ENCODE assay signal across 10 cellular contexts in genomic region chrX:45749375-45749774, GRCh38.
A peak's percentile ranks its signal among the peaks of the same experiment; 100 is the strongest.
DNase-seq lines count a peak whose midpoint lies in the region; ATAC-seq and TF ChIP-seq lines count a peak whose summit lies in the region.
"Had no signal": no experiment of that assay in that cellular context is flagged by ENCODE, and none has a peak within 500 bp of the region (broad histone marks: within the 10 kb centered on the region; RNA-seq: fewer than 3 reads in every experiment).

No MANE protein-coding gene starts in this region.

- H3K4me3 ChIP-seq in ACC112 (ENCODE audit: low read depth, low read length): no peak overlapping the region; the same call in 1 of the 2 replicates
- no peak overlapping the region for H3K4me3 ChIP-seq in GM06990 (replicated peaks; ENCODE audit: low read depth, low read length)
- no peak overlapping the region for H3K4me3 ChIP-seq in fibroblast of pulmonary artery (replicated peaks; ENCODE audit: low read depth, low read length)
- H3K4me3 ChIP-seq: lower lobe of right lung had no signal

- TF ChIP-seq CTCF in GM06990 (IDR thresholded peaks at IDR 0.05; ENCODE audit: insufficient read depth, low read length, poor library complexity, severe bottlenecking): peak; percentile 26
- peak; percentile 45 for TF ChIP-seq CTCF in fibroblast of pulmonary artery (IDR thresholded peaks at IDR 0.05; ENCODE audit: low read length, missing control alignments)

- peaks cover 65% of the 10 kb centered on the region for H3K4me1 ChIP-seq in ACC112 (ENCODE audit: control insufficient read depth, insufficient read depth, low read length, unreplicated experiment)

- no peak overlapping the region for H3K27ac Mint-ChIP-seq in stimulated activated naive B cell treated with anti-CD40 and anti-IgM and Interleukin-4, amounts not matched to agents 10 μg/mL and 1 μg/mL and 100 μg/mL, for 72 hours

- DNase-seq in GM06990 (ENCODE audit: extremely low read depth, insufficient read length) (no peak), fibroblast of pulmonary artery (ENCODE audit: low read depth) (peak; percentile 55), NCI-H2171 treated with DMSO at 0.1 percent for 48 hours (lab: John Stamatoyannopoulos, UW) (no peak)
- no peak for DNase-seq in stimulated activated naive B cell treated with anti-CD40 and anti-IgM and Interleukin-4, amounts not matched to agents 10 μg/mL and 1 μg/mL and 100 μg/mL, for 72 hours
- DNase-seq: cerebellar nuclear complex, lower lobe of right lung had no signal

- peaks cover 64% of the 10 kb centered on the region for H3K79me2 ChIP-seq in ACC112 (ENCODE audit: control insufficient read depth, insufficient read depth, low read length, unreplicated experiment)

- H3K27ac ChIP-seq in ACC112 (ENCODE audit: low read depth, low read length): peak overlapping the region; percentile 80

- peaks cover 8 to 14% of the 10 kb centered on the region in 2 donors for H3K4me1 Mint-ChIP-seq in stimulated activated naive B cell treated with anti-CD40 and anti-IgM and Interleukin-4, amounts not matched to agents 10 μg/mL and 1 μg/mL and 100 μg/mL, for 72 hours

- no peak overlapping the region for H2AFZ ChIP-seq in ACC112 (ENCODE audit: low read length, unreplicated experiment)

- peak; percentile 5 for ATAC-seq in SK-N-SH treated with all-trans-retinoic acid at 6 μM for 48 hours
- no peak for ATAC-seq in stimulated activated naive B cell treated with anti-CD40 and anti-IgM and Interleukin-4, amounts not matched to agents 10 μg/mL and 1 μg/mL and 100 μg/mL, for 72 hours (replicated peaks)
- no peak for ATAC-seq in HG03196 (IDR thresholded peaks at IDR 0.05; ENCODE audit: unreplicated experiment)
- no peak for ATAC-seq in GM19455 (IDR thresholded peaks at IDR 0.05; ENCODE audit: unreplicated experiment)

- H3K9me3 Mint-ChIP-seq in stimulated activated naive B cell treated with anti-CD40 and anti-IgM and Interleukin-4, amounts not matched to agents 10 μg/mL and 1 μg/mL and 100 μg/mL, for 72 hours: no peaks in the 10 kb centered on the region

- H3K36me3 ChIP-seq in ACC112 (ENCODE audit: insufficient read depth, low read length) (peaks cover 71% of the 10 kb centered on the region), GM06990 (ENCODE audit: control insufficient read depth, insufficient read depth, low read length) (no peaks in the 10 kb centered on the region)

- no peak overlapping the region for H3K4me3 Mint-ChIP-seq in stimulated activated naive B cell treated with anti-CD40 and anti-IgM and Interleukin-4, amounts not matched to agents 10 μg/mL and 1 μg/mL and 100 μg/mL, for 72 hours

- no peaks in the 10 kb centered on the region for H3K27me3 ChIP-seq in ACC112 (ENCODE audit: insufficient read depth, low read length)
- no peaks in the 10 kb centered on the region for H3K27me3 ChIP-seq in GM06990 (replicated peaks; ENCODE audit: control insufficient read depth, insufficient read depth, low read length)

- H3K27me3 Mint-ChIP-seq in stimulated activated naive B cell treated with anti-CD40 and anti-IgM and Interleukin-4, amounts not matched to agents 10 μg/mL and 1 μg/mL and 100 μg/mL, for 72 hours: peaks cover 0 to 5% of the 10 kb centered on the region in 2 donors

- peaks cover 7 to 9% of the 10 kb centered on the region in 2 donors for H3K36me3 Mint-ChIP-seq in stimulated activated naive B cell treated with anti-CD40 and anti-IgM and Interleukin-4, amounts not matched to agents 10 μg/mL and 1 μg/mL and 100 μg/mL, for 72 hours

TF ChIP-seq in SK-N-SH treated with all-trans-retinoic acid at 6 μM for 48 hours, 23 proteins besides CTCF, POLR2A, EP300 and RAD21:
- TF ChIP-seq ZC3H10 (CRISPR knock-in tag; IDR thresholded peaks at IDR 0.05) (no peak), ESRRG (CRISPR knock-in tag; IDR thresholded peaks at IDR 0.05) (no peak), GLIS3 (CRISPR knock-in tag; IDR thresholded peaks at IDR 0.05) (no peak), PPARA (CRISPR knock-in tag; IDR thresholded peaks at IDR 0.05; ENCODE audit: borderline replicate concordance) (no peak), OSR1 (CRISPR knock-in tag; IDR thresholded peaks at IDR 0.05) (no peak), TOX (CRISPR knock-in tag; IDR thresholded peaks at IDR 0.05; ENCODE audit: borderline replicate concordance) (no peak), ARNTL (CRISPR knock-in tag; IDR thresholded peaks at IDR 0.05; ENCODE audit: borderline replicate concordance, low read depth) (no peak), ZNF8 (CRISPR knock-in tag; IDR thresholded peaks at IDR 0.05) (no peak), RARB (CRISPR knock-in tag; IDR thresholded peaks at IDR 0.05) (no peak), CREB5 (CRISPR knock-in tag; IDR thresholded peaks at IDR 0.05; ENCODE audit: low read depth) (no peak), ZFP3 (CRISPR knock-in tag; IDR thresholded peaks at IDR 0.05) (no peak), CSDC2 (CRISPR knock-in tag; IDR thresholded peaks at IDR 0.05) (no peak), TSHZ2 (CRISPR knock-in tag; IDR thresholded peaks at IDR 0.05) (no peak), ZFP30 (CRISPR knock-in tag; IDR thresholded peaks at IDR 0.05) (no peak), ISL1 (CRISPR knock-in tag; IDR thresholded peaks at IDR 0.05) (no peak), ZNF70 (CRISPR knock-in tag; IDR thresholded peaks at IDR 0.05) (no peak), POU6F1 (CRISPR knock-in tag; IDR thresholded peaks at IDR 0.05; ENCODE audit: borderline replicate concordance, low read depth) (no peak), PATZ1 (CRISPR knock-in tag; IDR thresholded peaks at IDR 0.05; ENCODE audit: borderline replicate concordance) (no peak)
